In the genomic region with DNA sequence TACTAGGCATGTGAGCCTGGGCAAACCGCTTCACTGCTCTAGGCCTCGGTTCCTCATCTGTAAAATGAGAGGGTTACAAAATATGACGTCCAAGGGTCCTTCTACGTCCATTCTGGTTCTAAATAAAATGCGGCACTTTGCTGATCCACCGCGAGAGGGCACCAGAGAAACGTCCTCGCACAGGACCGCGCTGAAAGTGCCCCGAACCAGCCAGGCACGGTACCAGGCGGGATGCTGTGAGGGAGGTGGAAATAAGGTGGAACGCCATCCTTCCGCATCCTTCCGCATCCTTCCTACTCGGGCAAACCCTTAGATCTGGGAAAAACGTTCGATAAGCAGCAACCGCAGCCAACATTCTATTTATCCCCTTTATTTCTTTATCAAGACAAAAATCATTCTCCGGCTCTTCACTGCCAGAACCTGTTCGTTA, we compare ENCODE assay signal across 8 cellular contexts.
A peak's percentile ranks its signal among the peaks of the same experiment; 100 is the strongest.
DNase-seq lines count a peak whose midpoint lies in the region; ATAC-seq and TF ChIP-seq lines count a peak whose summit lies in the region.

No MANE protein-coding gene starts in this region.

- ATAC-seq in HG03103 (IDR thresholded peaks at IDR 0.05; ENCODE audit: low read depth, unreplicated experiment), result peak; percentile 79
- peak; percentile 74 for ATAC-seq in memory B cell (ENCODE audit: low read depth)
- no peak for ATAC-seq in GM19467 (IDR thresholded peaks at IDR 0.05; ENCODE audit: unreplicated experiment)

- H3K36me3 Mint-ChIP-seq in activated CD4-positive, alpha-beta T cell treated with anti-CD3 and anti-CD28 coated beads, Interleukin-2, amount 10 ng/mL, durations not matched to agents 24 days and 14 days (ENCODE audit: low read depth), result peaks cover under 1% of the 10 kb centered on the region
- H3K36me3 Mint-ChIP-seq in memory B cell, result no peaks in the 10 kb centered on the region

- intact Hi-C loops in activated CD4-positive, alpha-beta T cell treated with anti-CD3 and anti-CD28 coated beads, Interleukin-2, amount 10 ng/mL, durations not matched to agents 24 days and 14 days (cut with micrococcal nuclease), result loop anchor here (1.0 to 5.0 kb wide), 4 partner anchors 82 to 506 kb away; no protein-coding TSS in a partner anchor

- peaks cover 6% of the 10 kb centered on the region for H3K9me3 Mint-ChIP-seq in activated CD4-positive, alpha-beta T cell treated with anti-CD3 and anti-CD28 coated beads, Interleukin-2, amount 10 ng/mL, durations not matched to agents 24 days and 14 days
- H3K9me3 Mint-ChIP-seq in memory B cell, result peaks cover 3% of the 10 kb centered on the region

- POLR2A ChIA-PET in GM10248 (lab: Yijun Ruan, JAX), result no interaction called here

- H3K27ac Mint-ChIP-seq in activated CD4-positive, alpha-beta T cell treated with anti-CD3 and anti-CD28 coated beads, Interleukin-2, amount 10 ng/mL, durations not matched to agents 24 days and 14 days, result no peak overlapping the region
- no peak overlapping the region for H3K27ac Mint-ChIP-seq in memory B cell

- peak; percentile 67 for DNase-seq in GM10248 (ENCODE audit: extremely low spot score)
- peak; percentile 49 to 77 for DNase-seq in NCI-H526 (lab: John Stamatoyannopoulos, UW)
- DNase-seq in activated CD4-positive, alpha-beta T cell treated with anti-CD3 and anti-CD28 coated beads, Interleukin-2, amount 10 ng/mL, durations not matched to agents 24 days and 14 days, result peak; percentile 91
- peak; percentile 74 for DNase-seq in dermis blood vessel endothelial cell
- peak; percentile 41 to 52 for DNase-seq in memory B cell (ENCODE audit: low spot score in 2 of 2)
- peak; percentile 48 to 62 for DNase-seq in stimulated activated CD8-positive, alpha-beta memory T cell treated with anti-CD3 and anti-CD28 coated beads, Interleukin-2, amount 100 ng/mL, for 1 hour (ENCODE audit: low read depth in 2 of 2)

- peak; percentile 90 for TF ChIP-seq CTCF in GM10248 (IDR thresholded peaks at IDR 0.05; ENCODE audit: control extremely low read depth, extremely low read depth, low read depth, missing control alignments)

- H3K4me1 Mint-ChIP-seq in activated CD4-positive, alpha-beta T cell treated with anti-CD3 and anti-CD28 coated beads, Interleukin-2, amount 10 ng/mL, durations not matched to agents 24 days and 14 days, result peaks cover 24% of the 10 kb centered on the region
- H3K4me1 Mint-ChIP-seq in memory B cell, result no peaks in the 10 kb centered on the region

- CTCF ChIA-PET in GM10248 (lab: Yijun Ruan, JAX), result interaction anchor here (1.0 to 4.4 kb wide), 27 partner anchors 8 to 1054 kb away, joined by 3 to 36 read pairs (median 4); no protein-coding TSS in a partner anchor

- peaks cover 14% of the 10 kb centered on the region for H3K27me3 Mint-ChIP-seq in activated CD4-positive, alpha-beta T cell treated with anti-CD3 and anti-CD28 coated beads, Interleukin-2, amount 10 ng/mL, durations not matched to agents 24 days and 14 days
- H3K27me3 Mint-ChIP-seq in memory B cell, result peaks cover 8% of the 10 kb centered on the region

- no peak overlapping the region for H3K4me3 Mint-ChIP-seq in activated CD4-positive, alpha-beta T cell treated with anti-CD3 and anti-CD28 coated beads, Interleukin-2, amount 10 ng/mL, durations not matched to agents 24 days and 14 days
- H3K4me3 Mint-ChIP-seq in memory B cell, result no peak overlapping the region
